16 cellular contexts compared by ENCODE assay signal in the genomic region with DNA sequence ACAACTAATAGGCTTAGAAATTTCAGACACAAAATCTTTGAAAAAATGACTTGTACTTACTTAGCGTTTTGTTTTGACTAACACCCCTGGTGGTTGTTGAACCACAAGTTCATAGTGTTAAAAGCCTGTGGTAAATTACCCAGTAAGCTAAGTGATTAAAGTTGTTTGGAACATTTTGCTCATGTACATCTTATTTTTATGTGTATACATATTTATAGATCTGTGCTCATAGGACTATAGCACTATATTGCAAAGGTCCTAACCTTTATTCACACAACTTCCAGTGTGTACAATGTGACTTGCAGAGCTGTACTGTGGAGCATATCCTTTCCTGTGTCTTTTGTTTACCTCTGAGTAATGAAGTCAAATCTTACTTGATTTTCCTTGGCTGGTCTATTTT.
"Had no signal": no experiment of that assay in that cellular context is flagged by ENCODE, and none has a peak within 500 bp of the region (broad histone marks: within the 10 kb centered on the region; RNA-seq: fewer than 3 reads in every experiment).

No MANE protein-coding gene starts in this region.

- H3K9me3 ChIP-seq: mucosa of descending colon, sigmoid colon, testis, upper lobe of right lung had no signal

- H3K4me3 Mint-ChIP-seq: activated CD4-positive, alpha-beta memory T cell treated with anti-CD3 and anti-CD28 coated beads, Interleukin-2, amount 10 ng/mL, durations not matched to agents 7 days and 5 days; natural killer cell treated with Interleukin-12 subunit alpha and Interleukin-12 subunit beta and Interleukin-15 and Interleukin-18, amount 100 ng/mL, for 72 hours; stimulated activated naive CD8-positive, alpha-beta T cell treated with anti-CD3 and anti-CD28 coated beads, Interleukin-15, Interleukin-2, amounts not matched to agents 100 ng/mL and 50 ng/mL, for 24 hours had no signal

- H3K4me1 ChIP-seq: upper lobe of right lung had no signal

- ATAC-seq: mucosa of descending colon, upper lobe of right lung had no signal

- H3K9me3 Mint-ChIP-seq: activated CD4-positive, alpha-beta memory T cell treated with anti-CD3 and anti-CD28 coated beads, Interleukin-2, amount 10 ng/mL, durations not matched to agents 7 days and 5 days; activated naive CD4-positive, alpha-beta T cell treated with anti-CD3 and anti-CD28 coated beads, Interleukin-2, amount 50 U/mL, for 72 hours; natural killer cell treated with Interleukin-12 subunit alpha and Interleukin-12 subunit beta and Interleukin-15 and Interleukin-18, amount 100 ng/mL, for 72 hours; stimulated activated naive CD8-positive, alpha-beta T cell treated with anti-CD3 and anti-CD28 coated beads, Interleukin-15, Interleukin-2, amounts not matched to agents 100 ng/mL and 50 ng/mL, for 24 hours had no signal

- H3K36me3 Mint-ChIP-seq: activated naive CD4-positive, alpha-beta T cell treated with anti-CD3 and anti-CD28 coated beads, Interleukin-2, amount 50 U/mL, for 72 hours had no signal

- H3K27ac ChIP-seq: coronary artery, testis, upper lobe of right lung had no signal

- H3K27ac Mint-ChIP-seq: activated CD4-positive, alpha-beta memory T cell treated with anti-CD3 and anti-CD28 coated beads, Interleukin-2, amount 10 ng/mL, durations not matched to agents 7 days and 5 days; natural killer cell treated with Interleukin-12 subunit alpha and Interleukin-12 subunit beta and Interleukin-15 and Interleukin-18, amount 100 ng/mL, for 72 hours; stimulated activated naive CD8-positive, alpha-beta T cell treated with anti-CD3 and anti-CD28 coated beads, Interleukin-15, Interleukin-2, amounts not matched to agents 100 ng/mL and 50 ng/mL, for 24 hours had no signal

- H3K4me3 ChIP-seq: coronary artery, mucosa of descending colon, sigmoid colon, testis, upper lobe of right lung had no signal

- H3K27me3 ChIP-seq: sigmoid colon, testis, upper lobe of right lung had no signal

- H3K27me3 Mint-ChIP-seq: activated CD4-positive, alpha-beta memory T cell treated with anti-CD3 and anti-CD28 coated beads, Interleukin-2, amount 10 ng/mL, durations not matched to agents 7 days and 5 days; stimulated activated naive CD8-positive, alpha-beta T cell treated with anti-CD3 and anti-CD28 coated beads, Interleukin-15, Interleukin-2, amounts not matched to agents 100 ng/mL and 50 ng/mL, for 24 hours had no signal

- FAIRE-seq: bronchial epithelial cell had no signal

- DNase-seq: activated CD4-positive, alpha-beta memory T cell treated with anti-CD3 and anti-CD28 coated beads, Interleukin-2, amount 10 ng/mL, durations not matched to agents 7 days and 5 days; activated CD4-positive, alpha-beta T cell treated with anti-CD3 and anti-CD28 coated beads for 1 hour; activated effector memory CD4-positive, alpha-beta T cell treated with anti-CD3 and anti-CD28 coated beads, Interleukin-2, amount 50 U/mL, for 16 hours; aorta; effector CD8-positive, alpha-beta T cell; erythroblast; mucosa of descending colon; sigmoid colon; stimulated activated CD4-positive, alpha-beta T cell treated with anti-CD3 and anti-CD28 coated beads, Interleukin-2, amount 100 ng/mL, for 48 hours; testis; upper lobe of right lung had no signal
